ENCODE assay signal across 19 cellular contexts in the genomic region with DNA sequence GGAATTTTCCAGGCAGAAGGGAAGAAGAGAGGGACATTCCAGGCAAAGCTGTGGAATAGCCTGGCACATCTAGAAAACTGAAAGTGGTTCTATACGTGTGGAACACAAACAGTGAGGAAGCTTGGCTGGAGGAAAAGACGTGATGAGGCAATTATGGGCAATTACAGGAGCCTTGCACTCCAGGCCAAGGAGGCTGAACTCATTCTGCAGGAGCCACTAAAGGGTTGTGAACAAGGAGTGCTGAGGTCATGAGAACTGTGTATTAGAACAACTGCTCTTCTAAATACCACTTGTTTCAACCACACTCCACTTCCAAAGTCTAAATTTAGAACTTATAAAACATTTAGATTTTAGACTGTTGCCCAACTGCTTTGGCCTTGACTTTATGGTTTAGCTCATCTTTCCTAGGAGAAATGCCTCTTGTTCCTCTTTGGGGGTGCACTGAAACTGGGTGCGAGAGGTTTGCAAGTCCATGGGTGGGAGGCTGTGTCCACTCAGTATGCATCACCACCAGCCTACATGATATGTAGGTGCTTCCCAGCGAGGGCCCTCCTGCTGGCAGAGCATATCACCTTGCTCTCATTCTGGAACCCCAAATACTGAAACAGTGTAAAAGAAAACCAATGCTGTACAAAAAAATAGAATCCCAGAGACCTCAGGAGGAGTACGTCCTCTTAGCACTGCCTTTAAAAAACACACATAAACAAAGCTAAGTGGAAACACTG.
DNase-seq lines count a peak whose midpoint lies in the region; ATAC-seq, FAIRE-seq and TF ChIP-seq lines count a peak whose summit lies in the region.
"Had no signal": no experiment of that assay in that cellular context is flagged by ENCODE, and none has a peak within 500 bp of the region (broad histone marks: within the 10 kb centered on the region; RNA-seq: fewer than 3 reads in every experiment).

No MANE protein-coding gene starts in this region.

- no peaks in the 10 kb centered on the region for H3K9me3 Mint-ChIP-seq in activated T-helper 17 cell treated with anti-CD3 and anti-CD28 coated beads, Interleukin-2, amount 50 U/mL, for 72 hours

- H3K4me3 ChIP-seq in right lobe of liver = no peak overlapping the region
- no peak overlapping the region for H3K4me3 ChIP-seq in HepG2 (replicated peaks in 1 of 3; ENCODE audit: insufficient read depth in 1 of 3, low read depth in 2 of 3, low read length in 3 of 3)
- H3K4me3 ChIP-seq in lower lobe of right lung = no peak overlapping the region
- H3K4me3 ChIP-seq in upper lobe of left lung = no peak overlapping the region
- H3K4me3 ChIP-seq: right atrium auricular region, stomach had no signal

- CTCF ChIA-PET in HepG2 (lab: Yijun Ruan, JAX; ENCODE audit: low intra/inter-chr PET ratio, low total read pairs) = no interaction called here

- no TSS peak for BruUV-seq in HepG2 (replicated peaks; lab: Mats Ljungman, UMichigan)

- no peak overlapping the region for H2AFZ ChIP-seq in HepG2 (ENCODE audit: low read length)

- peak in 3 of 4 donors; percentile 16 to 40 (median 33) for ATAC-seq in right lobe of liver
- ATAC-seq in HepG2 = no peak
- peak; percentile 81 to 85 for ATAC-seq in lower lobe of right lung
- peak; percentile 61 to 75 for ATAC-seq in upper lobe of left lung (ENCODE audit: low FRiP score in 2 of 2)
- ATAC-seq in activated T-helper 17 cell treated with anti-CD3 and anti-CD28 coated beads, Interleukin-2, amount 50 U/mL, for 72 hours (replicated peaks) = no peak
- ATAC-seq in HG03439 (IDR thresholded peaks at IDR 0.05; ENCODE audit: unreplicated experiment) = no peak
- ATAC-seq: activated CD4-positive, alpha-beta T cell treated with anti-CD3 and anti-CD28 coated beads for 36 hours had no signal

- no peak for TF ChIP-seq RAD21 in HepG2 (CRISPR knock-in tag; IDR thresholded peaks at IDR 0.05)

- no peak for TF ChIP-seq EP300 in HepG2 (IDR thresholded peaks at IDR 0.05; ENCODE audit: low read depth in 2 of 2, low read length in 2 of 2)
- TF ChIP-seq EP300 in HepG2 (CRISPR knock-in tag; IDR thresholded peaks at IDR 0.05; ENCODE audit: borderline replicate concordance) = no peak
- TF ChIP-seq EP300 in upper lobe of left lung (IDR thresholded peaks at IDR 0.05) = peak in 1 of 4 donors; percentile 66

- no peak overlapping the region for H3K4me3 Mint-ChIP-seq in activated T-helper 17 cell treated with anti-CD3 and anti-CD28 coated beads, Interleukin-2, amount 50 U/mL, for 72 hours
- H3K4me3 Mint-ChIP-seq: activated CD4-positive, alpha-beta T cell treated with anti-CD3 and anti-CD28 coated beads for 36 hours; CD4-positive, alpha-beta memory T cell had no signal

- intact Hi-C loops in right lobe of liver (cut with DNase I) = no loop called here
- intact Hi-C loops in HepG2 (cut with micrococcal nuclease; ENCODE audit: unreplicated experiment) = no loop called here
- intact Hi-C loops in lower lobe of right lung (cut with DNase I) = no loop called here

- no peak overlapping the region for H3K4me2 ChIP-seq in HepG2 (ENCODE audit: low read depth, low read length)

- H3K9ac ChIP-seq in HepG2 (ENCODE audit: insufficient read depth, low read depth, low read length) = no peak overlapping the region

- H3K9me3 ChIP-seq in right lobe of liver (no peaks in the 10 kb centered on the region), HepG2 (ENCODE audit: low read length) (no peaks in the 10 kb centered on the region), lower lobe of right lung (no peaks in the 10 kb centered on the region), upper lobe of left lung (no peaks in the 10 kb centered on the region)

- H3K79me2 ChIP-seq in HepG2 (ENCODE audit: insufficient read depth, low read length) = no peaks in the 10 kb centered on the region

- TF ChIP-seq POLR2A in right lobe of liver (IDR thresholded peaks at IDR 0.05) (no peak), HepG2 (IDR thresholded peaks at IDR 0.05; ENCODE audit: insufficient read depth in 1 of 2, low read depth in 2 of 2, low read length in 2 of 2) (no peak), upper lobe of left lung (IDR thresholded peaks at IDR 0.05) (no peak)

- POLR2A ChIA-PET in HepG2 (lab: Yijun Ruan, JAX) = no interaction called here

- H3K4me1 Mint-ChIP-seq in activated T-helper 17 cell treated with anti-CD3 and anti-CD28 coated beads, Interleukin-2, amount 50 U/mL, for 72 hours = no peaks in the 10 kb centered on the region

- no peak overlapping the region for H3K27ac Mint-ChIP-seq in activated T-helper 17 cell treated with anti-CD3 and anti-CD28 coated beads, Interleukin-2, amount 50 U/mL, for 72 hours
- H3K27ac Mint-ChIP-seq: activated CD4-positive, alpha-beta T cell treated with anti-CD3 and anti-CD28 coated beads for 36 hours had no signal

- H3K4me1 ChIP-seq in right lobe of liver (no peaks in the 10 kb centered on the region), HepG2 (ENCODE audit: insufficient read depth, low read length) (no peaks in the 10 kb centered on the region), lower lobe of right lung (peaks cover 14% of the 10 kb centered on the region), upper lobe of left lung (peaks cover 0 to 13% (median 7%) of the 10 kb centered on the region in 4 donors)

- no peak for DNase-seq in right lobe of liver
- no peak for DNase-seq in HepG2 (ENCODE audit: low spot score)
- peak; percentile 22 for DNase-seq in SKM-1 treated with dmso at 0.1 percent for 144 hours (lab: John Stamatoyannopoulos, UW; ENCODE audit: unreplicated experiment)
- DNase-seq in lower lobe of right lung = no peak
- DNase-seq in upper lobe of left lung = peak in 1 of 2 donors; percentile 74
- no peak for DNase-seq in GM13976 (ENCODE audit: low spot score)
- DNase-seq: activated CD4-positive, alpha-beta T cell treated with anti-CD3 and anti-CD28 coated beads for 36 hours; activated naive CD4-positive, alpha-beta T cell; aorta; CD4-positive, alpha-beta memory T cell; DMS53; hypothalamus; midbrain; NCI-H1694 treated with DMSO at 0.1 percent for 48 hours; NCI-H510A; stomach had no signal

- H3K27ac ChIP-seq in right lobe of liver (no peak overlapping the region), HepG2 (ENCODE audit: extremely low read length, insufficient read depth, low read length) (no peak overlapping the region), lower lobe of right lung (no peak overlapping the region), upper lobe of left lung (no peak overlapping the region)
- H3K27ac ChIP-seq: right atrium auricular region, stomach had no signal

- no peaks in the 10 kb centered on the region for H3K36me3 Mint-ChIP-seq in activated T-helper 17 cell treated with anti-CD3 and anti-CD28 coated beads, Interleukin-2, amount 50 U/mL, for 72 hours (ENCODE audit: low read depth)

- no peaks in the 10 kb centered on the region for H3K27me3 Mint-ChIP-seq in activated T-helper 17 cell treated with anti-CD3 and anti-CD28 coated beads, Interleukin-2, amount 50 U/mL, for 72 hours
- H3K27me3 Mint-ChIP-seq: activated CD4-positive, alpha-beta T cell treated with anti-CD3 and anti-CD28 coated beads for 36 hours; CD4-positive, alpha-beta memory T cell had no signal

- 71% methylated on average over 5 of the region's 5 CpGs for WGBS in right lobe of liver (ENCODE audit: insufficient coverage, low coverage, low lambda C conversion rate, missing lambda C conversion rate)
- WGBS in HepG2 (ENCODE audit: low lambda C conversion rate) = 48% methylated on average over 5 of the region's 5 CpGs
- 60 to 65% methylated on average over 5 of the region's 5 CpGs for WGBS in upper lobe of left lung, 2 donors

- H3K36me3 ChIP-seq in right lobe of liver (no peaks in the 10 kb centered on the region), HepG2 (replicated peaks in 1 of 2; ENCODE audit: control insufficient read depth in 1 of 2, insufficient read depth in 2 of 2, low read length in 2 of 2) (no peaks in the 10 kb centered on the region), lower lobe of right lung (no peaks in the 10 kb centered on the region), upper lobe of left lung (no peaks in the 10 kb centered on the region)
- H3K36me3 ChIP-seq: right atrium auricular region, stomach had no signal

- no peak for TF ChIP-seq CTCF in right lobe of liver (IDR thresholded peaks at IDR 0.05)
- no peak for TF ChIP-seq CTCF in HepG2 (CRISPR knock-in tag; IDR thresholded peaks at IDR 0.05)
- TF ChIP-seq CTCF in lower lobe of right lung (IDR thresholded peaks at IDR 0.05) = no peak
- TF ChIP-seq CTCF in upper lobe of left lung (IDR thresholded peaks at IDR 0.05) = no peak
- no peak for TF ChIP-seq CTCF in GM13976 (IDR thresholded peaks at IDR 0.05; ENCODE audit: borderline replicate concordance, control extremely low read depth, extremely low read depth, insufficient read depth, missing control alignments)

- in situ Hi-C loops in HepG2 (cut with HindIII; ENCODE audit: extremely low pct_ligation_motif_present, low pct_unique_long_range_greater_than_20kb) = no loop called here
- in situ Hi-C loops in GM13976 (cut with MboI; ENCODE audit: low sequenced_read_pairs, unreplicated experiment) = no loop called here

- H3K27me3 ChIP-seq in right lobe of liver (no peaks in the 10 kb centered on the region), HepG2 (ENCODE audit: control insufficient read depth in 1 of 2, insufficient read depth in 2 of 2, low read length in 2 of 2) (0 out of 5 replicates have a peak, but pooled peaks cover 0 to 11% of the 10 kb centered on the region in 2 experiments), lower lobe of right lung (ENCODE audit: low read depth) (no peaks in the 10 kb centered on the region), upper lobe of left lung (no peaks in the 10 kb centered on the region)
- H3K27me3 ChIP-seq: right atrium auricular region, stomach had no signal

- H4K20me1 ChIP-seq in HepG2 (ENCODE audit: insufficient read depth, low read length) = no peaks in the 10 kb centered on the region

- no peak for FAIRE-seq in HepG2 (lab: Jason Lieb, UNC)

TF ChIP-seq in HepG2, 621 proteins besides CTCF, POLR2A, EP300 and RAD21 (continues in another document):
- TF ChIP-seq LRRFIP1 (CRISPR knock-in tag; conservative IDR thresholded peaks at IDR 0.05) (no peak), NR3C1 (CRISPR knock-in tag; IDR thresholded peaks at IDR 0.05) (no peak)

Comparison
In these comparisons a context has a peak if more than half of its experiments do, and no peak if none do; other contexts are left out.
1. ATAC-seq: peak in right lobe of liver (3 of 4), lower lobe of right lung (2 of 2) and upper lobe of left lung (2 of 2); none in HepG2 (single experiment), activated T-helper 17 cell treated with anti-CD3 and anti-CD28 coated beads, Interleukin-2, amount 50 U/mL, for 72 hours (single experiment) and HG03439 (single experiment).